Comparison of ENCODE assay signal across 1 cellular context in the genomic region with DNA sequence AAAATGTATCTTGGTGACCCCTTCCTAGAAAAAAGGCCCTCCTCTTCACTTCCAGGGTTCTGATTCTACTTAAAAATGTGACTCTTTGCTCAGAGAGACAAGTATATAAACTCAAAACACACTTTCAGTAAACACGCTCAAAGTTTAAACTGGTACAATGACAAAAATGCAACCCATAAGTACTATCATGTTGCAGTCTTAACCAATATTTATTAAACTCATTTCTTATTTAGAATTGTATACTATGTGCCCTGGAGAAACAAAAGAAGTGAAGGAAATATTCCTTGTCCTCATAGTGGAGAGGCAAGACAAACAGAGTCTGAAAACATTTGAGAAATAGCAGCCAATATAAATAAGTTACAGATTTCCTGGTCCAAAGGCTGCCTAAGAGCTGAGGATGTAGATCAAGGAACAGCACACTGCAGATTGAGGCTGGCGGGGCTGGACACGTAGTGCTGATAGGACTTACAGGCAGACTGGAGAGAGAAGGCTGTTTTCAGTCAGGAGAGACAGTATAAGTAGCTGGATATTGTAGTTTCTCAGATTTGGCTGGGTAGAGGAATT.
A peak's percentile ranks its signal among the peaks of the same experiment; 100 is the strongest.
TF ChIP-seq lines count a peak whose summit lies in the region.

No MANE protein-coding gene starts in this region.

TF ChIP-seq in HepG2, 621 proteins besides CTCF, POLR2A, EP300 and RAD21:
- TF ChIP-seq MAF1 (CRISPR knock-in tag; IDR thresholded peaks at IDR 0.05; ENCODE audit: borderline replicate concordance) (no peak), XBP1 (CRISPR knock-in tag; IDR thresholded peaks at IDR 0.05) (no peak), MTA1 (CRISPR knock-in tag; IDR thresholded peaks at IDR 0.05; ENCODE audit: borderline replicate concordance) (no peak), ELF4 (CRISPR knock-in tag; IDR thresholded peaks at IDR 0.05; ENCODE audit: borderline replicate concordance) (0 out of 2 replicates have a peak, but pooled peaks have one; percentile 68), ZNF782 (CRISPR knock-in tag; IDR thresholded peaks at IDR 0.05; ENCODE audit: borderline replicate concordance) (no peak), ELF3 (CRISPR knock-in tag; IDR thresholded peaks at IDR 0.05) (peak; percentile 66; the same call in 1 of the 2 replicates), ZBTB38 (CRISPR knock-in tag; IDR thresholded peaks at IDR 0.05) (peak; percentile 54; the same call in 1 of the 2 replicates), FOXA3 (CRISPR knock-in tag; IDR thresholded peaks at IDR 0.05) (peak; percentile 23; the same call in 1 of the 2 replicates)
- TF ChIP-seq, protein P1, sequence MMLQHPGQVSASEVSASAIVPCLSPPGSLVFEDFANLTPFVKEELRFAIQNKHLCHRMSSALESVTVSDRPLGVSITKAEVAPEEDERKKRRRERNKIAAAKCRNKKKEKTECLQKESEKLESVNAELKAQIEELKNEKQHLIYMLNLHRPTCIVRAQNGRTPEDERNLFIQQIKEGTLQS (CRISPR knock-in tag; IDR thresholded peaks at IDR 0.05), result no peak
- TF ChIP-seq, protein P2, sequence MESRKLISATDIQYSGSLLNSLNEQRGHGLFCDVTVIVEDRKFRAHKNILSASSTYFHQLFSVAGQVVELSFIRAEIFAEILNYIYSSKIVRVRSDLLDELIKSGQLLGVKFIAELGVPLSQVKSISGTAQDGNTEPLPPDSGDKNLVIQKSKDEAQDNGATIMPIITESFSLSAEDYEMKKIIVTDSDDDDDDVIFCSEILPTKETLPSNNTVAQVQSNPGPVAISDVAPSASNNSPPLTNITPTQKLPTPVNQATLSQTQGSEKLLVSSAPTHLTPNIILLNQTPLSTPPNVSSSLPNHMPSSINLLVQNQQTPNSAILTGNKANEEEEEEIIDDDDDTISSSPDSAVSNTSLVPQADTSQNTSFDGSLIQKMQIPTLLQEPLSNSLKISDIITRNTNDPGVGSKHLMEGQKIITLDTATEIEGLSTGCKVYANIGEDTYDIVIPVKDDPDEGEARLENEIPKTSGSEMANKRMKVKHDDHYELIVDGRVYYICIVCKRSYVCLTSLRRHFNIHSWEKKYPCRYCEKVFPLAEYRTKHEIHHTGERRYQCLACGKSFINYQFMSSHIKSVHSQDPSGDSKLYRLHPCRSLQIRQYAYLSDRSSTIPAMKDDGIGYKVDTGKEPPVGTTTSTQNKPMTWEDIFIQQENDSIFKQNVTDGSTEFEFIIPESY (CRISPR knock-in tag; IDR thresholded peaks at IDR 0.05), result peak; percentile 65
- TF ChIP-seq, protein P3, sequence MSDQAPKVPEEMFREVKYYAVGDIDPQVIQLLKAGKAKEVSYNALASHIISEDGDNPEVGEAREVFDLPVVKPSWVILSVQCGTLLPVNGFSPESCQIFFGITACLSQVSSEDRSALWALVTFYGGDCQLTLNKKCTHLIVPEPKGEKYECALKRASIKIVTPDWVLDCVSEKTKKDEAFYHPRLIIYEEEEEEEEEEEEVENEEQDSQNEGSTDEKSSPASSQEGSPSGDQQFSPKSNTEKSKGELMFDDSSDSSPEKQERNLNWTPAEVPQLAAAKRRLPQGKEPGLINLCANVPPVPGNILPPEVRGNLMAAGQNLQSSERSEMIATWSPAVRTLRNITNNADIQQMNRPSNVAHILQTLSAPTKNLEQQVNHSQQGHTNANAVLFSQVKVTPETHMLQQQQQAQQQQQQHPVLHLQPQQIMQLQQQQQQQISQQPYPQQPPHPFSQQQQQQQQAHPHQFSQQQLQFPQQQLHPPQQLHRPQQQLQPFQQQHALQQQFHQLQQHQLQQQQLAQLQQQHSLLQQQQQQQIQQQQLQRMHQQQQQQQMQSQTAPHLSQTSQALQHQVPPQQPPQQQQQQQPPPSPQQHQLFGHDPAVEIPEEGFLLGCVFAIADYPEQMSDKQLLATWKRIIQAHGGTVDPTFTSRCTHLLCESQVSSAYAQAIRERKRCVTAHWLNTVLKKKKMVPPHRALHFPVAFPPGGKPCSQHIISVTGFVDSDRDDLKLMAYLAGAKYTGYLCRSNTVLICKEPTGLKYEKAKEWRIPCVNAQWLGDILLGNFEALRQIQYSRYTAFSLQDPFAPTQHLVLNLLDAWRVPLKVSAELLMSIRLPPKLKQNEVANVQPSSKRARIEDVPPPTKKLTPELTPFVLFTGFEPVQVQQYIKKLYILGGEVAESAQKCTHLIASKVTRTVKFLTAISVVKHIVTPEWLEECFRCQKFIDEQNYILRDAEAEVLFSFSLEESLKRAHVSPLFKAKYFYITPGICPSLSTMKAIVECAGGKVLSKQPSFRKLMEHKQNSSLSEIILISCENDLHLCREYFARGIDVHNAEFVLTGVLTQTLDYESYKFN (CRISPR knock-in tag; conservative IDR thresholded peaks at IDR 0.05), result peak; percentile 32
